ENCODE assay signal across 32 cellular contexts in the genomic region with DNA sequence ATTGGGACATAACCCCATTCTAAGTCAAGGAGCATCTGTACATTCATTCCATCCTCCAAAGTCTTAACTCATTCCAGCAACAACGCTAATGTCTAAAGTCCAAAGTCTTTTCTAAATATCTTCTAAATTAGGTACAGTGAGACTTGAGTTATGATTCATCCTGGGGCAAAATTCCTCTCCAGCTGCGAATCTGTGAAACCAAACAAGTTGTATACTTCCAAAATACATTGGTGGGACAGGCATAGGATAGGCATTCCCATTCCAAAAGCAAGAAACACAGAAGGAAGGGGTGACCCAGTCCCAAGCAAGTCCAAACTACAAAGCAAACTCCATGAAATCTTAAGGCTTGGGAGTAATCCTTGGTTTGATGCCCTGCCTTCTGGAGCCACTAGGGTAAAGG.
DNase-seq lines count a peak whose midpoint lies in the region; ATAC-seq, FAIRE-seq and TF ChIP-seq lines count a peak whose summit lies in the region.
"Had no signal": no experiment of that assay in that cellular context is flagged by ENCODE, and none has a peak within 500 bp of the region (broad histone marks: within the 10 kb centered on the region; RNA-seq: fewer than 3 reads in every experiment).

No MANE protein-coding gene starts in this region.

- no peak overlapping the region for H3K56ac ChIP-seq in IMR-90 (ENCODE audit: extremely low read depth, insufficient read depth, low read length)

- peak overlapping the region; percentile 41 for H2BK5ac ChIP-seq in IMR-90 (ENCODE audit: low read depth, low read length, poor library complexity, severe bottlenecking)

- H4K91ac ChIP-seq in IMR-90 (ENCODE audit: insufficient read depth, low read depth, low read length) = peak overlapping the region; percentile 61; the same call in 1 of the 2 replicates

- peak overlapping the region; percentile 63 for H3K4ac ChIP-seq in IMR-90 (ENCODE audit: low read depth, low read length)

- DNase-seq in EL (peak; percentile 60), IMR-90 (peak; percentile 81), endodermal cell (no peak), small intestine (peak; percentile 22), progenitor cell of endocrine pancreas (ENCODE audit: low spot score, unreplicated experiment) (no peak), COR-L47 (lab: John Stamatoyannopoulos, UW) (no peak)
- no peak for DNase-seq in central memory CD4-positive, alpha-beta T cell
- DNase-seq: BE2C; CD8-positive, alpha-beta memory T cell; DMS153; DND-41; GOT3; Kasumi-1; MV-4-11; NCI-H1105 treated with DMSO at 0.1 percent for 48 hours; NCI-H146; NCI-H1930; NCI-H2107; NCI-H446; NCI-H526; NCI-H82; NK-92 treated with Interleukin-12 subunit alpha and Interleukin-12 subunit beta, amount 100 ng/mL, for 24 hours; PC-3; Right ventricle myocardium superior; RPMI8226; T-helper 1 cell had no signal

- peak overlapping the region; percentile 67; the same call in 1 of the 2 replicates for H3K23ac ChIP-seq in IMR-90 (ENCODE audit: low read depth, low read length)

- POLR2A ChIA-PET in IMR-90 (lab: Charles Lee; ENCODE audit: unreplicated experiment) = no interaction called here

- H3K27ac Mint-ChIP-seq in endodermal cell = no peak overlapping the region
- H3K27ac Mint-ChIP-seq in progenitor cell of endocrine pancreas = no peak overlapping the region
- H3K27ac Mint-ChIP-seq: CD14-positive monocyte; CD8-positive, alpha-beta memory T cell had no signal

- no peaks in the 10 kb centered on the region for H3K9me3 ChIP-seq in IMR-90 (ENCODE audit: control insufficient read depth, insufficient read depth, low read length)
- no peaks in the 10 kb centered on the region for H3K9me3 ChIP-seq in endodermal cell (ENCODE audit: control insufficient read depth, low read length)
- no peaks in the 10 kb centered on the region for H3K9me3 ChIP-seq in small intestine (ENCODE audit: control insufficient read depth, low read depth)
- H3K9me3 ChIP-seq: BE2C had no signal

- no peak overlapping the region for H2AK9ac ChIP-seq in IMR-90 (replicated peaks; ENCODE audit: low read depth, low read length, poor library complexity)

- H2BK120ac ChIP-seq in IMR-90 (ENCODE audit: low read depth, low read length) = peak overlapping the region; percentile 81

- H3K27me3 Mint-ChIP-seq in endodermal cell (ENCODE audit: insufficient read depth) = no peaks in the 10 kb centered on the region
- H3K27me3 Mint-ChIP-seq in progenitor cell of endocrine pancreas = no peaks in the 10 kb centered on the region

- peak overlapping the region; percentile 40; the same call in 1 of the 2 replicates for H2AK5ac ChIP-seq in IMR-90 (ENCODE audit: low read depth, low read length)

- peak overlapping the region; percentile 56; the same call in 1 of the 2 replicates for H3K4me2 ChIP-seq in IMR-90 (ENCODE audit: low read depth, low read length)

- peak overlapping the region; percentile 15; the same call in 1 of the 2 replicates for H4K5ac ChIP-seq in IMR-90 (ENCODE audit: low read depth, low read length)

- H3K9me1 ChIP-seq in IMR-90 (ENCODE audit: insufficient read depth, low read length) = peaks cover 3% of the 10 kb centered on the region; the same call in 1 of the 2 replicates

- H2BK15ac ChIP-seq in IMR-90 (ENCODE audit: low read depth, low read length) = peak overlapping the region; percentile 7; the same call in 1 of the 3 replicates

- intact Hi-C loops in IMR-90 (cut with micrococcal nuclease) = no loop called here

- H3K9me3 Mint-ChIP-seq in endodermal cell (peaks cover 3% of the 10 kb centered on the region), progenitor cell of endocrine pancreas (ENCODE audit: low read depth) (peaks cover 4% of the 10 kb centered on the region)

- no peak for FAIRE-seq in small intestine (lab: Jason Lieb, UNC)
- FAIRE-seq: G401.6, GM12878, HepG2, K562 had no signal

- TF ChIP-seq CTCF in IMR-90 (conservative IDR thresholded peaks at IDR 0.05; ENCODE audit: low read depth, low read length) (no peak), endodermal cell (conservative IDR thresholded peaks at IDR 0.05) (peak; percentile 27), progenitor cell of endocrine pancreas (IDR thresholded peaks at IDR 0.05; ENCODE audit: unreplicated experiment) (no peak)

- H3K4me1 Mint-ChIP-seq in endodermal cell (peaks cover 6% of the 10 kb centered on the region), progenitor cell of endocrine pancreas (ENCODE audit: low read depth) (peaks cover 2% of the 10 kb centered on the region)
- H3K4me1 Mint-ChIP-seq: CD8-positive, alpha-beta memory T cell had no signal

- dilution Hi-C loops in IMR-90 (cut with HindIII; ENCODE audit: low sequenced_read_pairs, unreplicated experiment) = no loop called here

- CTCF ChIA-PET in IMR-90 (lab: Yijun Ruan, JAX) = interaction anchor here (1.2 kb wide), 1 partner anchor 32 kb away, joined by 3 read pairs; no protein-coding TSS in a partner anchor

- no peak overlapping the region; the same call in 1 of the 2 replicates for H3K14ac ChIP-seq in IMR-90 (replicated peaks; ENCODE audit: low read depth, low read length)

- peaks cover 10% of the 10 kb centered on the region for H3K36me3 Mint-ChIP-seq in endodermal cell (ENCODE audit: low read depth)
- H3K36me3 Mint-ChIP-seq in progenitor cell of endocrine pancreas (ENCODE audit: insufficient read depth) = peaks cover 11% of the 10 kb centered on the region
- H3K36me3 Mint-ChIP-seq: CD14-positive monocyte had no signal

- H2BK20ac ChIP-seq in IMR-90 (ENCODE audit: low read depth, low read length) = peak overlapping the region; percentile 92

- H3K4me3 ChIP-seq in IMR-90 (ENCODE audit: insufficient read depth, low read depth, low read length) (no peak overlapping the region), endodermal cell (ENCODE audit: low read length) (no peak overlapping the region), small intestine (ENCODE audit: low read depth in 1 of 2, low read length in 2 of 2) (no peak overlapping the region)
- H3K4me3 ChIP-seq: GM12878, K562 had no signal

- no peak overlapping the region for H3K9ac ChIP-seq in IMR-90 (ENCODE audit: low read depth, low read length)
- no peak overlapping the region for H3K9ac ChIP-seq in endodermal cell (ENCODE audit: extremely low read depth, low read length, poor library complexity, severe bottlenecking)

- peak overlapping the region; percentile 61; the same call in 1 of the 2 replicates for H3K27ac ChIP-seq in IMR-90 (ENCODE audit: insufficient read depth, low read length)
- H3K27ac ChIP-seq in endodermal cell (ENCODE audit: low read depth, low read length) = no peak overlapping the region
- H3K27ac ChIP-seq in small intestine (ENCODE audit: low read depth in 1 of 2, low read length in 1 of 2) = no peak overlapping the region

- H3K4me1 ChIP-seq in IMR-90 (ENCODE audit: control insufficient read depth, insufficient read depth, low read length) (peaks cover 5% of the 10 kb centered on the region), endodermal cell (ENCODE audit: control insufficient read depth, insufficient read depth, low read length) (no peaks in the 10 kb centered on the region), small intestine (ENCODE audit: control insufficient read depth in 2 of 2, insufficient read depth in 1 of 2, low read depth in 1 of 2, low read length in 1 of 2) (peaks cover 0 to 2% of the 10 kb centered on the region in 2 donors)
- H3K4me1 ChIP-seq: BE2C had no signal

- no peaks in the 10 kb centered on the region for H3K79me1 ChIP-seq in IMR-90 (ENCODE audit: low read depth in 1 of 2, low read length in 2 of 2)

- no CpG with 5 or more reads among the region's 2 CpGs for WGBS in IMR-90 (ENCODE audit: extremely low coverage in 2 of 2, insufficient read length in 1 of 2), 2 experiments
- 83 to 95% methylated on average over 1 to 2 of the region's 2 CpGs for WGBS in endodermal cell (ENCODE audit: insufficient coverage in 1 of 2, insufficient read length in 1 of 2), 2 experiments
- WGBS in small intestine, 3 donors = 15 to 61% (median 32%) methylated on average over 2 of the region's 2 CpGs

- peak; percentile 92 for ATAC-seq in IMR-90 (ENCODE audit: low read depth)
- ATAC-seq: GM12878, HCT116, HepG2, K562, PC-3 had no signal

- TF ChIP-seq POLR2A in IMR-90 (IDR thresholded peaks at IDR 0.05; ENCODE audit: low read depth, low read length) = no peak

- H3K4me3 Mint-ChIP-seq in endodermal cell (no peak overlapping the region), progenitor cell of endocrine pancreas (ENCODE audit: low read depth) (no peak overlapping the region)
- H3K4me3 Mint-ChIP-seq: CD14-positive monocyte; CD8-positive, alpha-beta memory T cell had no signal

- H4K8ac ChIP-seq in IMR-90 (ENCODE audit: low read depth in 2 of 2, low read length in 2 of 2) = peak overlapping the region in 1 of 2 experiments; percentile 70; a peak in 2 of 4 replicates

- no peaks in the 10 kb centered on the region for H4K20me1 ChIP-seq in IMR-90 (ENCODE audit: insufficient read depth, low read length)

- peak overlapping the region; percentile 38; the same call in 1 of the 2 replicates for H3K18ac ChIP-seq in IMR-90 (ENCODE audit: low read depth, low read length)

- BruUV-seq in IMR-90 (replicated peaks; lab: Mats Ljungman, UMichigan) = no TSS peak

- in situ Hi-C loops in IMR-90 (cut with MboI; ENCODE audit: low sequenced_read_pairs) = no loop called here

- no peaks in the 10 kb centered on the region for H3K27me3 ChIP-seq in IMR-90 (ENCODE audit: control insufficient read depth, insufficient read depth, low read length)
- H3K27me3 ChIP-seq in endodermal cell (ENCODE audit: control insufficient read depth, insufficient read depth, low read length, poor library complexity, severe bottlenecking) = no peaks in the 10 kb centered on the region
- H3K27me3 ChIP-seq in small intestine (ENCODE audit: control insufficient read depth in 2 of 2, insufficient read depth in 2 of 2, low read length in 2 of 2) = no peaks in the 10 kb centered on the region
- H3K27me3 ChIP-seq: BE2C had no signal

- no peak overlapping the region for H2AFZ ChIP-seq in IMR-90 (replicated peaks; ENCODE audit: low read length, poor library complexity)

- H3K36me3 ChIP-seq in IMR-90 (ENCODE audit: control insufficient read depth, insufficient read depth, low read length) (no peaks in the 10 kb centered on the region), endodermal cell (ENCODE audit: control insufficient read depth, insufficient read depth, low read length) (no peaks in the 10 kb centered on the region), small intestine (ENCODE audit: control insufficient read depth in 2 of 2, insufficient read depth in 2 of 2, low read length in 2 of 2) (no peaks in the 10 kb centered on the region)
- H3K36me3 ChIP-seq: BE2C had no signal

- TF ChIP-seq RAD21 in IMR-90 (IDR thresholded peaks at IDR 0.05; ENCODE audit: low read length) = no peak

TF ChIP-seq in IMR-90, 13 proteins besides CTCF, POLR2A, EP300 and RAD21 (continues in another document):
- TF ChIP-seq CHD1 (IDR thresholded peaks at IDR 0.05; ENCODE audit: low read depth, low read length) (no peak), RFX5 (IDR thresholded peaks at IDR 0.05; ENCODE audit: low read depth, low read length) (no peak), MXI1 (IDR thresholded peaks at IDR 0.05; ENCODE audit: borderline replicate concordance, low read depth, low read length) (no peak), NFE2L2 (IDR thresholded peaks at IDR 0.05; ENCODE audit: low read depth, low read length) (no peak)

Comparison
In these comparisons a context has a peak if more than half of its experiments do, and no peak if none do; other contexts are left out.
1. DNase-seq: peak in EL (single experiment), IMR-90 (single experiment) and small intestine (single experiment); none in endodermal cell (single experiment), central memory CD4-positive, alpha-beta T cell (single experiment), progenitor cell of endocrine pancreas (single experiment) and COR-L47 (single experiment).